In the genomic region with DNA sequence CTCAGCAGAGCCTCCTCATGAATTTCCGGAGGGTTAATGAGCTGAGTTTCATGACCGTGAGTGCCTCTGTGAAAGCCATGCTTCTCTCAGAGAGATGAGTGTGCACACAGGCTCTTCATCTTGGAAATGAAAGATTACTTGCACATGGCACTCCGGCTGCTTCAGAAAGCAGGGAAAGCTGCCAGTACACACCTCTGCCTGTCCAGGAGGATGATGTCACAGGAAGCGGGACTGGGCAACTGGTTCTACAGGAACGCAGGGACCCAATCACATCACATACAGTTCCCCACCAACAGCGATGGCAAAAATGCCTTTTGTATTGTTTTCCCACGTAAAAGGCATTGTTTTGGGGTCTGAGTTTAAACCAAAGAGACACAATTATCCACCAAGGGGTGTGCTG, we compare ENCODE assay signal across 17 cellular contexts.
DNase-seq lines count a peak whose midpoint lies in the region; ATAC-seq and TF ChIP-seq lines count a peak whose summit lies in the region.
"Had no signal": no experiment of that assay in that cellular context is flagged by ENCODE, and none has a peak within 500 bp of the region (broad histone marks: within the 10 kb centered on the region; RNA-seq: fewer than 3 reads in every experiment).

No MANE protein-coding gene starts in this region.

- no peak overlapping the region for H3K27ac ChIP-seq in effector memory CD4-positive, alpha-beta T cell (ENCODE audit: insufficient read depth, low read length, poor library complexity, severe bottlenecking)

- DNase-seq in left ventricle myocardium superior (no peak), Right ventricle myocardium inferior (ENCODE audit: missing footprints) (no peak), M059J (ENCODE audit: low read depth) (peak; percentile 58), astrocyte of the hippocampus (ENCODE audit: low read depth, low spot score) (peak; percentile 11), endothelial cell (ENCODE audit: low spot score) (no peak)
- no peak for DNase-seq in stimulated activated naive B cell treated with anti-CD40 and anti-IgM and Interleukin-4, amounts not matched to agents 10 μg/mL and 1 μg/mL and 100 μg/mL, for 72 hours
- DNase-seq in effector memory CD4-positive, alpha-beta T cell: no peak
- DNase-seq in effector CD8-positive, alpha-beta T cell (lab: John Stamatoyannopoulos, UW): no peak
- DNase-seq: CD4-positive, alpha-beta T cell; HCEC 1CT; NCI-H1436 treated with DMSO at 0.1 percent for 48 hours; NCI-H2081; NCI-H2227 treated with DMSO at 0.1 percent for 48 hours; NCI-H524 treated with DMSO at 0.1 percent for 48 hours; SHP77 had no signal

- ATAC-seq in left ventricle myocardium superior (peak; percentile 31), Right ventricle myocardium inferior (no peak)
- ATAC-seq in stimulated activated naive B cell treated with anti-CD40 and anti-IgM and Interleukin-4, amounts not matched to agents 10 μg/mL and 1 μg/mL and 100 μg/mL, for 72 hours (replicated peaks): no peak
- ATAC-seq: SK-N-SH treated with all-trans-retinoic acid at 6 μM for 48 hours had no signal

- no peak overlapping the region for H3K4me3 Mint-ChIP-seq in stimulated activated naive B cell treated with anti-CD40 and anti-IgM and Interleukin-4, amounts not matched to agents 10 μg/mL and 1 μg/mL and 100 μg/mL, for 72 hours
- no peak overlapping the region for H3K4me3 Mint-ChIP-seq in endothelial cell (ENCODE audit: unreplicated experiment)
- H3K4me3 Mint-ChIP-seq: CD4-positive, alpha-beta T cell; IgD-negative memory B cell had no signal

- H3K27me3 Mint-ChIP-seq in stimulated activated naive B cell treated with anti-CD40 and anti-IgM and Interleukin-4, amounts not matched to agents 10 μg/mL and 1 μg/mL and 100 μg/mL, for 72 hours: peaks cover 0 to 14% of the 10 kb centered on the region in 2 donors
- no peaks in the 10 kb centered on the region for H3K27me3 Mint-ChIP-seq in endothelial cell (ENCODE audit: unreplicated experiment)
- H3K27me3 Mint-ChIP-seq: CD4-positive, alpha-beta T cell had no signal

- H3K9me3 ChIP-seq in effector memory CD4-positive, alpha-beta T cell (ENCODE audit: control insufficient read depth, low read length): no peaks in the 10 kb centered on the region

- TF ChIP-seq CTCF in endothelial cell (IDR thresholded peaks at IDR 0.05; ENCODE audit: unreplicated experiment): no peak

- H3K36me3 Mint-ChIP-seq in stimulated activated naive B cell treated with anti-CD40 and anti-IgM and Interleukin-4, amounts not matched to agents 10 μg/mL and 1 μg/mL and 100 μg/mL, for 72 hours: no peaks in the 10 kb centered on the region
- H3K36me3 Mint-ChIP-seq in endothelial cell (ENCODE audit: low read depth, unreplicated experiment): no peaks in the 10 kb centered on the region
- H3K36me3 Mint-ChIP-seq: IgD-negative memory B cell had no signal

- no peaks in the 10 kb centered on the region for H3K27me3 ChIP-seq in effector memory CD4-positive, alpha-beta T cell (replicated peaks; ENCODE audit: control insufficient read depth, insufficient read depth, low read length, poor library complexity, severe bottlenecking)

- intact Hi-C loops in left ventricle myocardium superior (cut with micrococcal nuclease) (no loop called here), Right ventricle myocardium inferior (cut with DNase I) (no loop called here)

- H3K36me3 ChIP-seq in effector memory CD4-positive, alpha-beta T cell (ENCODE audit: control insufficient read depth, insufficient read depth, low read length): no peaks in the 10 kb centered on the region

- no peaks in the 10 kb centered on the region for H3K9me3 Mint-ChIP-seq in stimulated activated naive B cell treated with anti-CD40 and anti-IgM and Interleukin-4, amounts not matched to agents 10 μg/mL and 1 μg/mL and 100 μg/mL, for 72 hours
- no peaks in the 10 kb centered on the region for H3K9me3 Mint-ChIP-seq in endothelial cell (ENCODE audit: unreplicated experiment)
- H3K9me3 Mint-ChIP-seq: CD4-positive, alpha-beta T cell; IgD-negative memory B cell had no signal

- no peaks in the 10 kb centered on the region for H3K4me1 Mint-ChIP-seq in stimulated activated naive B cell treated with anti-CD40 and anti-IgM and Interleukin-4, amounts not matched to agents 10 μg/mL and 1 μg/mL and 100 μg/mL, for 72 hours
- peaks cover 4% of the 10 kb centered on the region for H3K4me1 Mint-ChIP-seq in endothelial cell (ENCODE audit: unreplicated experiment)
- H3K4me1 Mint-ChIP-seq: IgD-negative memory B cell had no signal

- no peak overlapping the region for H3K4me3 ChIP-seq in effector memory CD4-positive, alpha-beta T cell (ENCODE audit: insufficient read depth, low read depth, low read length, poor library complexity, severe bottlenecking)

- no peak overlapping the region for H3K27ac Mint-ChIP-seq in stimulated activated naive B cell treated with anti-CD40 and anti-IgM and Interleukin-4, amounts not matched to agents 10 μg/mL and 1 μg/mL and 100 μg/mL, for 72 hours
- H3K27ac Mint-ChIP-seq in endothelial cell (ENCODE audit: unreplicated experiment): no peak overlapping the region
- H3K27ac Mint-ChIP-seq: CD4-positive, alpha-beta T cell; IgD-negative memory B cell had no signal

- no peaks in the 10 kb centered on the region for H3K4me1 ChIP-seq in effector memory CD4-positive, alpha-beta T cell (ENCODE audit: control insufficient read depth, insufficient read depth, low read length, poor library complexity, severe bottlenecking)

Comparison
In these comparisons a context has a peak if more than half of its experiments do, and no peak if none do; other contexts are left out.
1. DNase-seq: peak in M059J (single experiment) and astrocyte of the hippocampus (single experiment); none in left ventricle myocardium superior (single experiment), Right ventricle myocardium inferior (single experiment), stimulated activated naive B cell treated with anti-CD40 and anti-IgM and Interleukin-4, amounts not matched to agents 10 μg/mL and 1 μg/mL and 100 μg/mL, for 72 hours (single experiment), endothelial cell (single experiment), effector memory CD4-positive, alpha-beta T cell (0 of 3) and effector CD8-positive, alpha-beta T cell (single experiment).